8 cellular contexts compared by ENCODE assay signal in the genomic region with DNA sequence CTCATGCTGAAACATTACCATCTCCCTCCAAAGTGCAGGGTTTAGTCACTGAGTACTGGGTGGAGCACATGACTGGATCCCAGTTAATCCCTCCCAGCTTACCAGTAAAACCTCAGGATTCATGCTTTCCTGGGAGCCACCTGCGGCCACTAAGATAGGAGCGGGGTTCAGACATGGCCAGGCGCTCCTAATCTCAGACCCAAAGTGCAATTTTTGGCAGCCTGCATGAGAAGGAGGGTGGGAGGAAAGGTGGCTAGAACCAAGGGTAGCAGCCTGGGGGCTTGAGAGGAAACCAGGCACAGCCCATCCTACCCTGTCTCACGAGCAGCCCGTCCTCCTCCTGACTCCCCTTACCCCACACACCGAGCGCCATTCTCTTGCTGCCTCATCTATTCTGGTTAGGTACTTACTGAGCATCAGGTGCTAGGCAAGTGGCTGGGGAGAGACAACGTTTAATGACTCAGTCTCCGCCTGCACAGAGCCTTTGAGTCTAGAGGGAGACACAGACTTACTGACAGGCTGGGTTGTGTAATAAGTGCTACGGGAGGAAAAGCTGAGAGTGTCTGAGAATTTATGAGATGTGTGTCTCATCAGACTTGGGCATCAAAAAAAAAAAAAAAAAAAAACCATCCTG. TPM values are rescaled to one million over a fixed set of nuclear protein-coding genes. Genes with fewer than 3 reads are reported as not detected.
DNase-seq lines count a peak whose midpoint lies in the region; ATAC-seq, FAIRE-seq and TF ChIP-seq lines count a peak whose summit lies in the region.

No MANE protein-coding gene starts in this region.

- H3K4me3 ChIP-seq in ACC112 (ENCODE audit: low read depth, low read length): peak overlapping the region; percentile 57
- H3K4me3 ChIP-seq in mammary epithelial cell (replicated peaks in 1 of 3; ENCODE audit: insufficient read depth in 1 of 3, low read depth in 2 of 3, low read length in 3 of 3): peak overlapping the region in 2 of 3 experiments; percentile 9 to 25
- H3K4me3 ChIP-seq in lower lobe of right lung: peak overlapping the region; percentile 19

- FAIRE-seq in HTR-8/SVneo (lab: Jason Lieb, UNC): no peak

- ATAC-seq in lower lobe of right lung (peak; percentile 36 to 62), HG02642 (IDR thresholded peaks at IDR 0.05; ENCODE audit: poor library complexity, unreplicated experiment) (no peak)
- ATAC-seq in stimulated activated naive CD8-positive, alpha-beta T cell treated with anti-CD3 and anti-CD28 coated beads, Interleukin-15, Interleukin-2, amounts not matched to agents 100 U/mL and 50 U/mL, for 24 hours: no peak

- dilution Hi-C loops in mammary epithelial cell (cut with HindIII; ENCODE audit: low sequenced_read_pairs): no loop called here

- H3K4me3 Mint-ChIP-seq in progenitor cell of endocrine pancreas (ENCODE audit: low read depth): no peak overlapping the region

- DNase-seq in HTR-8/SVneo (ENCODE audit: insufficient read length, low spot score): peak; percentile 57
- DNase-seq in mammary epithelial cell: peak; percentile 96
- DNase-seq in lower lobe of right lung: no peak
- DNase-seq in NCI-H187 treated with DMSO at 0.1 percent for 48 hours (lab: John Stamatoyannopoulos, UW): no peak
- no peak for DNase-seq in progenitor cell of endocrine pancreas (ENCODE audit: low spot score, unreplicated experiment)
- no peak for DNase-seq in stimulated activated naive CD8-positive, alpha-beta T cell treated with anti-CD3 and anti-CD28 coated beads, Interleukin-15, Interleukin-2, amounts not matched to agents 100 U/mL and 50 U/mL, for 24 hours

- intact Hi-C loops in mammary epithelial cell (cut with micrococcal nuclease): loop anchor here (1.0 to 5.0 kb wide), 4 partner anchors 29 to 97 kb away; no protein-coding TSS in a partner anchor
- intact Hi-C loops in lower lobe of right lung (cut with DNase I): no loop called here

- TF ChIP-seq CTCF in mammary epithelial cell (conservative IDR thresholded peaks at IDR 0.05 in 1 of 2, IDR thresholded peaks at IDR 0.05 in 1 of 2; ENCODE audit: extremely low read depth in 1 of 2, insufficient read depth in 1 of 2, low read depth in 1 of 2, low read length in 2 of 2) (peak in 1 of 2 donors; percentile 3), lower lobe of right lung (IDR thresholded peaks at IDR 0.05) (no peak), progenitor cell of endocrine pancreas (IDR thresholded peaks at IDR 0.05; ENCODE audit: unreplicated experiment) (no peak)

- no peaks in the 10 kb centered on the region for H4K20me1 ChIP-seq in mammary epithelial cell (ENCODE audit: insufficient read depth, low read length)

- H3K36me3 Mint-ChIP-seq in progenitor cell of endocrine pancreas (ENCODE audit: insufficient read depth): no peaks in the 10 kb centered on the region

- H2AFZ ChIP-seq in ACC112 (ENCODE audit: low read length, unreplicated experiment) (no peak overlapping the region), mammary epithelial cell (ENCODE audit: low read depth, low read length) (no peak overlapping the region)

- H3K9me3 Mint-ChIP-seq in progenitor cell of endocrine pancreas (ENCODE audit: low read depth): no peaks in the 10 kb centered on the region

- H3K4me1 Mint-ChIP-seq in progenitor cell of endocrine pancreas (ENCODE audit: low read depth): peaks cover 1% of the 10 kb centered on the region

- 0% methylated on average over 4 of the region's 10 CpGs for WGBS in mammary epithelial cell (ENCODE audit: low coverage, missing lambda C conversion rate)

- in situ Hi-C loops in mammary epithelial cell (cut with MboI; ENCODE audit: low sequenced_read_pairs in 2 of 2): loop anchor here in 1 of 2 donors (5.0 to 25.0 kb wide), 3 partner anchors 81 to 336 kb away; no protein-coding TSS in a partner anchor

- no peak overlapping the region for H3K27ac Mint-ChIP-seq in progenitor cell of endocrine pancreas

- H3K27ac ChIP-seq in ACC112 (ENCODE audit: low read depth, low read length): peak overlapping the region; percentile 96
- H3K27ac ChIP-seq in mammary epithelial cell (ENCODE audit: insufficient read depth, low read depth, low read length): peak overlapping the region; percentile 98
- H3K27ac ChIP-seq in lower lobe of right lung: peak overlapping the region; percentile 53

- H3K4me2 ChIP-seq in mammary epithelial cell (ENCODE audit: insufficient read depth, low read depth, low read length): peak overlapping the region; percentile 79

- BruUV-seq in mammary epithelial cell (replicated peaks; lab: Mats Ljungman, UMichigan): TSS peak; percentile 59

- peak overlapping the region; percentile 85 for H3K9ac ChIP-seq in mammary epithelial cell (ENCODE audit: insufficient read depth, low read length)

- H3K27me3 Mint-ChIP-seq in progenitor cell of endocrine pancreas: peaks cover 17% of the 10 kb centered on the region

- no peaks in the 10 kb centered on the region for H3K36me3 ChIP-seq in ACC112 (ENCODE audit: insufficient read depth, low read length)
- peaks cover 2% of the 10 kb centered on the region for H3K36me3 ChIP-seq in mammary epithelial cell (ENCODE audit: insufficient read depth, low read length)
- H3K36me3 ChIP-seq in lower lobe of right lung: no peaks in the 10 kb centered on the region

- H3K4me1 ChIP-seq in ACC112 (ENCODE audit: control insufficient read depth, insufficient read depth, low read length, unreplicated experiment) (peaks cover 42% of the 10 kb centered on the region), mammary epithelial cell (ENCODE audit: insufficient read depth, low read length) (peaks cover 60% of the 10 kb centered on the region), lower lobe of right lung (peaks cover 44% of the 10 kb centered on the region)

- H3K9me3 ChIP-seq in mammary epithelial cell (replicated peaks; ENCODE audit: insufficient read depth, low read length) (no peaks in the 10 kb centered on the region), lower lobe of right lung (no peaks in the 10 kb centered on the region)

- H3K79me2 ChIP-seq in ACC112 (ENCODE audit: control insufficient read depth, insufficient read depth, low read length, unreplicated experiment) (peaks cover 27% of the 10 kb centered on the region), mammary epithelial cell (ENCODE audit: insufficient read depth, low read length) (peaks cover 70% of the 10 kb centered on the region)

- H3K27me3 ChIP-seq in ACC112 (ENCODE audit: insufficient read depth, low read length) (no peaks in the 10 kb centered on the region), mammary epithelial cell (ENCODE audit: insufficient read depth, low read length) (no peaks in the 10 kb centered on the region), lower lobe of right lung (ENCODE audit: low read depth) (no peaks in the 10 kb centered on the region)

- CTCF ChIA-PET in mammary epithelial cell (lab: Charles Lee; ENCODE audit: low non-redundant PET): interaction anchor here (0.7 kb wide), 1 partner anchor 10 kb away, joined by 7 read pairs; a partner anchor contains a TSS

RNA-seq across cellular contexts. Expression of a gene that starts 9.9 kb away (rescaled TPM):
- total RNA-seq in mammary epithelial cell (10 to 100 TPM in 1 of 2 donors, 1 to 10 TPM in 1; 6.0 to 15.3 TPM), lower lobe of right lung (482 TPM), progenitor cell of endocrine pancreas (4.0 and 7.1 TPM in 2 replicates)
- 84.3 TPM for polyA plus RNA-seq in mammary epithelial cell
- 81.9 TPM for polyA minus RNA-seq in mammary epithelial cell

RNA-seq across cellular contexts. Expression of a gene that starts 50.7 kb away (rescaled TPM):
- total RNA-seq in mammary epithelial cell (not detected), lower lobe of right lung (not detected), progenitor cell of endocrine pancreas (not detected in 2 replicates)
- not detected for polyA plus RNA-seq in mammary epithelial cell
- not detected for polyA minus RNA-seq in mammary epithelial cell

Comparison
In these comparisons a context has a peak if more than half of its experiments do, and no peak if none do; other contexts are left out.
1. DNase-seq: peak in HTR-8/SVneo (single experiment) and mammary epithelial cell (single experiment); none in lower lobe of right lung (single experiment), NCI-H187 treated with DMSO at 0.1 percent for 48 hours (single experiment), progenitor cell of endocrine pancreas (single experiment) and stimulated activated naive CD8-positive, alpha-beta T cell treated with anti-CD3 and anti-CD28 coated beads, Interleukin-15, Interleukin-2, amounts not matched to agents 100 U/mL and 50 U/mL, for 24 hours (single experiment).
2. ATAC-seq: peak in lower lobe of right lung (2 of 2); none in HG02642 (single experiment) and stimulated activated naive CD8-positive, alpha-beta T cell treated with anti-CD3 and anti-CD28 coated beads, Interleukin-15, Interleukin-2, amounts not matched to agents 100 U/mL and 50 U/mL, for 24 hours (single experiment).
3. RNA of a gene that starts 9.9 kb away (total RNA-seq): 482 TPM in lower lobe of right lung (single experiment); 6.0 to 15.3 TPM in mammary epithelial cell and 4.0 to 7.1 TPM in progenitor cell of endocrine pancreas; every median in the first group is over 10 times any median in the second.
4. Peak in every context shown above with its lines, with median percentiles within 50 percentile points of each other: H3K27ac ChIP-seq and H3K4me3 ChIP-seq.